In the genomic region with DNA sequence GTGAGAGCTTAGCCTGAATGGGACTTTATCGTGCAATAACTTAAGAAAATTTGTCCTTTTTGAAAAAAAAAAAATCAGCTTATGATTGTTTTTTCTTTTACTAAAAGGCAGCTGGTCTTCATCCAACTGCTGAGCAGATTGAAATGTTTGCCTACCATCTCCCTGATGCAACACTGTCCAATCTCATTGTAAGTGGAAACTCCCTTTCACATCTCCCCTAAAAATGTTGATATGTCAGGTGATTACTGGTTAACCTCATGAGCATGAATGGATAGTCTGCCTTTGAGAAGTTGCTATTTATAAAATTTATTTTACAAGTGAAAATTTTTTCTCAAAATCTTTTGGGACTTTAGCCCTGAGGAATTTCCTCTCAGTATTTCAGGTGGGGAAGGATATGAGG, we compare ENCODE assay signal across 10 cellular contexts.
DNase-seq lines count a peak whose midpoint lies in the region; ATAC-seq and TF ChIP-seq lines count a peak whose summit lies in the region.
"Had no signal": no experiment of that assay in that cellular context is flagged by ENCODE, and none has a peak within 500 bp of the region (broad histone marks: within the 10 kb centered on the region; RNA-seq: fewer than 3 reads in every experiment).

No MANE protein-coding gene starts in this region.

- no peak for DNase-seq in activated T-cell treated with anti-CD3 and anti-CD28 coated beads, Interleukin-2, amount 50 U/mL, for 24 hours
- DNase-seq in activated T-cell treated with anti-CD3 and anti-CD28 coated beads, Interleukin-2, amount 50 U/mL, for 48 hours = no peak
- DNase-seq in T-helper 2 cell treated with Interferon-gamma antibody and Interleukin-4, amounts not matched to agents 5 μg/mL and 100 μg/mL, for 36 hours (ENCODE audit: low spot score) = no peak
- DNase-seq in erythroblast (lab: John Stamatoyannopoulos, UW) (peak; percentile 8 to 71), RPMI8226 (no peak), NCI-H345 (lab: John Stamatoyannopoulos, UW) (no peak)
- DNase-seq: activated CD4-positive, alpha-beta T cell treated with anti-CD3 and anti-CD28 coated beads for 48 hours; activated naive CD4-positive, alpha-beta T cell had no signal

- H3K9me3 Mint-ChIP-seq in activated T-cell treated with anti-CD3 and anti-CD28 coated beads, Interleukin-2, amount 50 U/mL, for 24 hours = no peaks in the 10 kb centered on the region
- H3K9me3 Mint-ChIP-seq in T-helper 2 cell treated with Interferon-gamma antibody and Interleukin-4, amounts not matched to agents 5 μg/mL and 100 μg/mL, for 36 hours = no peaks in the 10 kb centered on the region
- H3K9me3 Mint-ChIP-seq in stimulated activated memory B cell treated with anti-CD40 and anti-IgM and Interleukin-4, amounts not matched to agents 10 μg/mL and 1 μg/mL and 100 μg/mL, for 72 hours = no peaks in the 10 kb centered on the region

- ATAC-seq in stimulated activated memory B cell treated with anti-CD40 and anti-IgM and Interleukin-4, amounts not matched to agents 10 μg/mL and 1 μg/mL and 100 μg/mL, for 72 hours = no peak
- ATAC-seq in HG02938 (IDR thresholded peaks at IDR 0.05; ENCODE audit: unreplicated experiment) = no peak

- no peaks in the 10 kb centered on the region for H3K27me3 Mint-ChIP-seq in activated T-cell treated with anti-CD3 and anti-CD28 coated beads, Interleukin-2, amount 50 U/mL, for 24 hours
- H3K27me3 Mint-ChIP-seq in T-helper 2 cell treated with Interferon-gamma antibody and Interleukin-4, amounts not matched to agents 5 μg/mL and 100 μg/mL, for 36 hours (ENCODE audit: low read depth) = no peaks in the 10 kb centered on the region
- H3K27me3 Mint-ChIP-seq in stimulated activated memory B cell treated with anti-CD40 and anti-IgM and Interleukin-4, amounts not matched to agents 10 μg/mL and 1 μg/mL and 100 μg/mL, for 72 hours = no peaks in the 10 kb centered on the region

- peaks cover 31% of the 10 kb centered on the region for H3K4me1 Mint-ChIP-seq in activated T-cell treated with anti-CD3 and anti-CD28 coated beads, Interleukin-2, amount 50 U/mL, for 24 hours (ENCODE audit: low read depth)
- peaks cover 37% of the 10 kb centered on the region for H3K4me1 Mint-ChIP-seq in T-helper 2 cell treated with Interferon-gamma antibody and Interleukin-4, amounts not matched to agents 5 μg/mL and 100 μg/mL, for 36 hours (ENCODE audit: low read depth)
- peaks cover 9% of the 10 kb centered on the region for H3K4me1 Mint-ChIP-seq in stimulated activated memory B cell treated with anti-CD40 and anti-IgM and Interleukin-4, amounts not matched to agents 10 μg/mL and 1 μg/mL and 100 μg/mL, for 72 hours

- peak overlapping the region; percentile 56 for H3K27ac Mint-ChIP-seq in activated T-cell treated with anti-CD3 and anti-CD28 coated beads, Interleukin-2, amount 50 U/mL, for 24 hours
- peak overlapping the region; percentile 83 for H3K27ac Mint-ChIP-seq in T-helper 2 cell treated with Interferon-gamma antibody and Interleukin-4, amounts not matched to agents 5 μg/mL and 100 μg/mL, for 36 hours
- H3K27ac Mint-ChIP-seq in stimulated activated memory B cell treated with anti-CD40 and anti-IgM and Interleukin-4, amounts not matched to agents 10 μg/mL and 1 μg/mL and 100 μg/mL, for 72 hours = peak overlapping the region; percentile 16

- TF ChIP-seq POLR2A in erythroblast (IDR thresholded peaks at IDR 0.05; ENCODE audit: low read length) = no peak

- peaks cover 87% of the 10 kb centered on the region for H3K36me3 Mint-ChIP-seq in activated T-cell treated with anti-CD3 and anti-CD28 coated beads, Interleukin-2, amount 50 U/mL, for 24 hours (ENCODE audit: low read depth)
- H3K36me3 Mint-ChIP-seq in T-helper 2 cell treated with Interferon-gamma antibody and Interleukin-4, amounts not matched to agents 5 μg/mL and 100 μg/mL, for 36 hours (ENCODE audit: low read depth) = peaks cover 42% of the 10 kb centered on the region
- H3K36me3 Mint-ChIP-seq in stimulated activated memory B cell treated with anti-CD40 and anti-IgM and Interleukin-4, amounts not matched to agents 10 μg/mL and 1 μg/mL and 100 μg/mL, for 72 hours = peaks cover 40% of the 10 kb centered on the region

- H3K4me3 Mint-ChIP-seq in activated T-cell treated with anti-CD3 and anti-CD28 coated beads, Interleukin-2, amount 50 U/mL, for 24 hours = no peak overlapping the region
- peak overlapping the region; percentile 65 for H3K4me3 Mint-ChIP-seq in T-helper 2 cell treated with Interferon-gamma antibody and Interleukin-4, amounts not matched to agents 5 μg/mL and 100 μg/mL, for 36 hours
- H3K4me3 Mint-ChIP-seq in stimulated activated memory B cell treated with anti-CD40 and anti-IgM and Interleukin-4, amounts not matched to agents 10 μg/mL and 1 μg/mL and 100 μg/mL, for 72 hours = no peak overlapping the region

Comparison
In these comparisons a context has a peak if more than half of its experiments do, and no peak if none do; other contexts are left out.
1. DNase-seq: peak in erythroblast (2 of 2); none in activated T-cell treated with anti-CD3 and anti-CD28 coated beads, Interleukin-2, amount 50 U/mL, for 24 hours (single experiment), activated T-cell treated with anti-CD3 and anti-CD28 coated beads, Interleukin-2, amount 50 U/mL, for 48 hours (0 of 2), T-helper 2 cell treated with Interferon-gamma antibody and Interleukin-4, amounts not matched to agents 5 μg/mL and 100 μg/mL, for 36 hours (single experiment), RPMI8226 (single experiment) and NCI-H345 (single experiment).
2. H3K27ac Mint-ChIP-seq: peak in every context shown above with its lines; median percentile 83 in T-helper 2 cell treated with Interferon-gamma antibody and Interleukin-4, amounts not matched to agents 5 μg/mL and 100 μg/mL, for 36 hours; 56 in activated T-cell treated with anti-CD3 and anti-CD28 coated beads, Interleukin-2, amount 50 U/mL, for 24 hours; 16 in stimulated activated memory B cell treated with anti-CD40 and anti-IgM and Interleukin-4, amounts not matched to agents 10 μg/mL and 1 μg/mL and 100 μg/mL, for 72 hours.